Comparison of ENCODE assay signal across 2 cellular contexts in genomic region chr3:29745237-29745870, GRCh38.
TF ChIP-seq lines count a peak whose summit lies in the region.

No MANE protein-coding gene starts in this region.

TF ChIP-seq in HEK293T, 16 proteins besides CTCF, POLR2A, EP300 and RAD21:
- TF ChIP-seq HDGF (IDR thresholded peaks at IDR 0.05; ENCODE audit: borderline replicate concordance) (no peak), BHLHE40 (IDR thresholded peaks at IDR 0.05; ENCODE audit: borderline replicate concordance) (no peak), NFRKB (IDR thresholded peaks at IDR 0.05) (no peak), ELF4 (IDR thresholded peaks at IDR 0.05) (no peak), LEF1 (IDR thresholded peaks at IDR 0.05; ENCODE audit: borderline replicate concordance) (no peak), PKNOX1 (IDR thresholded peaks at IDR 0.05) (peak; percentile 66), ZNF384 (IDR thresholded peaks at IDR 0.05) (no peak)

TF ChIP-seq in H1, 55 proteins besides CTCF, POLR2A, EP300 and RAD21:
- TF ChIP-seq CBX5 (IDR thresholded peaks at IDR 0.05; ENCODE audit: low read depth, low read length): no peak
- TF ChIP-seq FOSL1 (IDR thresholded peaks at IDR 0.05; ENCODE audit: insufficient read depth, low read depth, low read length): no peak
- no peak for TF ChIP-seq POLR2AphosphoS5 (IDR thresholded peaks at IDR 0.05; ENCODE audit: low read depth, low read length)
- TF ChIP-seq JUND (IDR thresholded peaks at IDR 0.05; ENCODE audit: low read length): no peak
- TF ChIP-seq RFX5 (IDR thresholded peaks at IDR 0.05; ENCODE audit: borderline replicate concordance, low read depth, low read length): no peak
- TF ChIP-seq RXRA (IDR thresholded peaks at IDR 0.05; ENCODE audit: insufficient read depth, low read depth, low read length): no peak
- TF ChIP-seq SP4 (IDR thresholded peaks at IDR 0.05; ENCODE audit: low read length): no peak
- no peak for TF ChIP-seq PHF8 (conservative IDR thresholded peaks at IDR 0.05; ENCODE audit: low read depth, low read length)
- no peak for TF ChIP-seq SIRT6 (IDR thresholded peaks at IDR 0.05; ENCODE audit: low read length)
- TF ChIP-seq CREB1 (IDR thresholded peaks at IDR 0.05): no peak
